Comparison of ENCODE assay signal across 23 cellular contexts in genomic region chr9:93536167-93536566, GRCh38.
"Had no signal": no experiment of that assay in that cellular context is flagged by ENCODE, and none has a peak within 500 bp of the region (broad histone marks: within the 10 kb centered on the region; RNA-seq: fewer than 3 reads in every experiment).

No MANE protein-coding gene starts in this region.

- H3K4me1 Mint-ChIP-seq: activated naive CD8-positive, alpha-beta T cell treated with anti-CD3 and anti-CD28 coated beads for 36 hours; endodermal cell; mesothelial cell of epicardium had no signal

- H3K9me3 ChIP-seq: esophagus squamous epithelium, gastroesophageal sphincter, left lung, tibial artery had no signal

- H3K27ac ChIP-seq: esophagus squamous epithelium, gastroesophageal sphincter, left lung, tibial artery, VCaP had no signal

- H3K4me1 ChIP-seq: esophagus squamous epithelium, left lung had no signal

- ATAC-seq: activated CD8-positive, alpha-beta memory T cell treated with anti-CD3 and anti-CD28 coated beads, Interleukin-2, amount 10 ng/mL, durations not matched to agents 7 days and 5 days; activated CD8-positive, alpha-beta T cell treated with anti-CD3 and anti-CD28 coated beads for 36 hours; gastroesophageal sphincter; left lung; natural killer cell had no signal

- H3K27me3 ChIP-seq: esophagus squamous epithelium, gastroesophageal sphincter, left lung, tibial artery had no signal

- DNase-seq: activated CD4-positive, alpha-beta T cell treated with anti-CD3 and anti-CD28 coated beads, Interleukin-2, amount 10 ng/mL, durations not matched to agents 7 days and 5 days; activated CD4-positive, CD25-positive, alpha-beta regulatory T cell treated with anti-CD3 and anti-CD28 coated beads, Interleukin-2, amount 50 U/mL, for 72 hours; activated CD8-positive, alpha-beta memory T cell treated with anti-CD3 and anti-CD28 coated beads, Interleukin-2, amount 10 ng/mL, durations not matched to agents 7 days and 5 days; activated CD8-positive, alpha-beta T cell treated with anti-CD3 and anti-CD28 coated beads for 36 hours; activated naive CD8-positive, alpha-beta T cell treated with anti-CD3 and anti-CD28 coated beads for 36 hours; cortex of kidney; endodermal cell; esophagus squamous epithelium; immature natural killer cell; left lung; mammary epithelial cell; natural killer cell; retina; stimulated activated CD4-positive, alpha-beta T cell treated with anti-CD3 and anti-CD28 coated beads, Interleukin-12 subunit alpha, Interleukin-12 subunit beta, amount 100 ng/mL, for 4 hours; stimulated activated CD4-positive, alpha-beta T cell treated with anti-CD3 and anti-CD28 coated beads, Interleukin-4, amount 100 ng/mL, for 4 hours; substantia nigra; tibial artery had no signal

- H3K27ac Mint-ChIP-seq: activated CD4-positive, alpha-beta T cell treated with anti-CD3 and anti-CD28 coated beads, Interleukin-2, amount 10 ng/mL, durations not matched to agents 7 days and 5 days; activated CD8-positive, alpha-beta memory T cell treated with anti-CD3 and anti-CD28 coated beads, Interleukin-2, amount 10 ng/mL, durations not matched to agents 7 days and 5 days; activated naive CD8-positive, alpha-beta T cell treated with anti-CD3 and anti-CD28 coated beads for 36 hours; endodermal cell; mesothelial cell of epicardium; natural killer cell; progenitor cell of endocrine pancreas; stimulated activated naive CD8-positive, alpha-beta T cell treated with anti-CD3 and anti-CD28 coated beads, Interleukin-15, Interleukin-2, amounts not matched to agents 100 ng/mL and 50 ng/mL, for 24 hours; T-helper 2 cell treated with Interferon-gamma antibody and Interleukin-4, amounts not matched to agents 5 μg/mL and 100 μg/mL, for 36 hours had no signal

- H3K4me3 ChIP-seq: esophagus squamous epithelium, gastroesophageal sphincter, left lung, tibial artery had no signal

- H3K36me3 Mint-ChIP-seq: natural killer cell had no signal

- H3K9me3 Mint-ChIP-seq: activated CD4-positive, alpha-beta T cell treated with anti-CD3 and anti-CD28 coated beads, Interleukin-2, amount 10 ng/mL, durations not matched to agents 7 days and 5 days; activated CD8-positive, alpha-beta T cell treated with anti-CD3 and anti-CD28 coated beads for 36 hours; activated naive CD8-positive, alpha-beta T cell treated with anti-CD3 and anti-CD28 coated beads for 36 hours; endodermal cell; immature natural killer cell; mesothelial cell of epicardium; natural killer cell; stimulated activated naive CD8-positive, alpha-beta T cell treated with anti-CD3 and anti-CD28 coated beads, Interleukin-15, Interleukin-2, amounts not matched to agents 100 ng/mL and 50 ng/mL, for 24 hours; T-helper 2 cell treated with Interferon-gamma antibody and Interleukin-4, amounts not matched to agents 5 μg/mL and 100 μg/mL, for 36 hours had no signal

- H3K27me3 Mint-ChIP-seq: activated CD4-positive, alpha-beta T cell treated with anti-CD3 and anti-CD28 coated beads, Interleukin-2, amount 10 ng/mL, durations not matched to agents 7 days and 5 days; activated CD8-positive, alpha-beta memory T cell treated with anti-CD3 and anti-CD28 coated beads, Interleukin-2, amount 10 ng/mL, durations not matched to agents 7 days and 5 days; activated CD8-positive, alpha-beta T cell treated with anti-CD3 and anti-CD28 coated beads for 36 hours; activated naive CD8-positive, alpha-beta T cell treated with anti-CD3 and anti-CD28 coated beads for 36 hours; progenitor cell of endocrine pancreas; stimulated activated naive CD8-positive, alpha-beta T cell treated with anti-CD3 and anti-CD28 coated beads, Interleukin-15, Interleukin-2, amounts not matched to agents 100 ng/mL and 50 ng/mL, for 24 hours had no signal

- H3K4me3 Mint-ChIP-seq: activated CD4-positive, alpha-beta T cell treated with anti-CD3 and anti-CD28 coated beads, Interleukin-2, amount 10 ng/mL, durations not matched to agents 7 days and 5 days; activated CD8-positive, alpha-beta memory T cell treated with anti-CD3 and anti-CD28 coated beads, Interleukin-2, amount 10 ng/mL, durations not matched to agents 7 days and 5 days; activated CD8-positive, alpha-beta T cell treated with anti-CD3 and anti-CD28 coated beads for 36 hours; activated naive CD8-positive, alpha-beta T cell treated with anti-CD3 and anti-CD28 coated beads for 36 hours; endodermal cell; immature natural killer cell; mesothelial cell of epicardium; natural killer cell; stimulated activated naive CD8-positive, alpha-beta T cell treated with anti-CD3 and anti-CD28 coated beads, Interleukin-15, Interleukin-2, amounts not matched to agents 100 ng/mL and 50 ng/mL, for 24 hours; T-helper 2 cell treated with Interferon-gamma antibody and Interleukin-4, amounts not matched to agents 5 μg/mL and 100 μg/mL, for 36 hours had no signal
